Comparison of ENCODE assay signal across 1 cellular context in genomic region chr1:29563571-29563970, GRCh38.
TF ChIP-seq lines count a peak whose summit lies in the region.

No MANE protein-coding gene starts in this region.

TF ChIP-seq in K562, 482 proteins besides CTCF, POLR2A, EP300 and RAD21 (continued from another document and continues in another):
- TF ChIP-seq ARID4B (CRISPR knock-in tag; IDR thresholded peaks at IDR 0.05) (no peak), HCFC1 (IDR thresholded peaks at IDR 0.05; ENCODE audit: low read depth, low read length) (no peak), JUND (IDR thresholded peaks at IDR 0.05; ENCODE audit: borderline replicate concordance, low read depth, low read length) (peak; percentile 58; the same call in 1 of the 2 replicates), JUND (tag; IDR thresholded peaks at IDR 0.05; ENCODE audit: borderline replicate concordance, low read depth, low read length) (no peak; the same call in 2 of the 3 replicates), BCL6 (CRISPR knock-in tag; IDR thresholded peaks at IDR 0.05) (no peak), FOSL1 (tag; conservative IDR thresholded peaks at IDR 0.05) (peak; percentile 35; the same call in 1 of the 2 replicates), CREB3 (tag; conservative IDR thresholded peaks at IDR 0.05; ENCODE audit: low read depth) (no peak), ZNF717 (CRISPR knock-in tag; IDR thresholded peaks at IDR 0.05) (no peak), FOXJ2 (tag; IDR thresholded peaks at IDR 0.05) (no peak), HEY1 (CRISPR knock-in tag; IDR thresholded peaks at IDR 0.05; ENCODE audit: borderline replicate concordance) (no peak), CLOCK (CRISPR knock-in tag; IDR thresholded peaks at IDR 0.05; ENCODE audit: borderline replicate concordance) (no peak), RUNX1 (IDR thresholded peaks at IDR 0.05; ENCODE audit: low read depth) (no peak), ELK1 (CRISPR knock-in tag; IDR thresholded peaks at IDR 0.05) (no peak), SMARCA5 (IDR thresholded peaks at IDR 0.05) (no peak), SMARCC2 (IDR thresholded peaks at IDR 0.05; ENCODE audit: low read depth) (no peak), DACH1 (IDR thresholded peaks at IDR 0.05; ENCODE audit: partially characterized antibody) (no peak), ZNF316 (IDR thresholded peaks at IDR 0.05) (peak; percentile 29; the same call in 1 of the 2 replicates), ADNP (tag; IDR thresholded peaks at IDR 0.05) (no peak), CBX8 (IDR thresholded peaks at IDR 0.05; ENCODE audit: borderline replicate concordance, extremely low read depth, low read depth, low read length, poor library complexity, severe bottlenecking) (no peak), MEF2D (tag; conservative IDR thresholded peaks at IDR 0.05; ENCODE audit: low read depth) (no peak), SIRT6 (IDR thresholded peaks at IDR 0.05; ENCODE audit: low read depth, low read length) (no peak), XRCC3 (IDR thresholded peaks at IDR 0.05) (no peak), DIDO1 (tag; IDR thresholded peaks at IDR 0.05; ENCODE audit: low read depth) (no peak), SMAD3 (CRISPR knock-in tag; conservative IDR thresholded peaks at IDR 0.05) (no peak), CBFA2T2 (conservative IDR thresholded peaks at IDR 0.05) (peak; percentile 58), THAP12 (CRISPR knock-in tag; IDR thresholded peaks at IDR 0.05) (no peak), POLR2B (IDR thresholded peaks at IDR 0.05; ENCODE audit: low read depth, partially characterized antibody) (no peak), CBX2 (IDR thresholded peaks at IDR 0.05; ENCODE audit: insufficient read depth, low read length, poor library complexity, severe bottlenecking) (no peak), MXD1 (CRISPR knock-in tag; IDR thresholded peaks at IDR 0.05; ENCODE audit: borderline replicate concordance, poor library complexity, severe bottlenecking) (no peak), TRIM24 (IDR thresholded peaks at IDR 0.05) (peak; percentile 24 to 42; a peak in 2 of 4 replicates), BRF2 (IDR thresholded peaks at IDR 0.05; ENCODE audit: borderline replicate concordance, insufficient read depth, insufficient read length) (no peak), ZNF277 (CRISPR knock-in tag; IDR thresholded peaks at IDR 0.05; ENCODE audit: borderline replicate concordance) (no peak), ZZZ3 (IDR thresholded peaks at IDR 0.05) (no peak), IRF2 (CRISPR knock-in tag; IDR thresholded peaks at IDR 0.05) (no peak), NCOA2 (IDR thresholded peaks at IDR 0.05; ENCODE audit: partially characterized antibody in 2 of 2) (no peak), REST (CRISPR knock-in tag; IDR thresholded peaks at IDR 0.05; ENCODE audit: low read depth) (no peak), MECOM (CRISPR knock-in tag; IDR thresholded peaks at IDR 0.05) (no peak), ZNF644 (tag; IDR thresholded peaks at IDR 0.05; ENCODE audit: low read depth) (no peak), TSHZ1 (CRISPR knock-in tag; IDR thresholded peaks at IDR 0.05) (no peak), NFRKB (IDR thresholded peaks at IDR 0.05; ENCODE audit: low read depth) (no peak)
